22 cellular contexts compared by ENCODE assay signal in the genomic region with DNA sequence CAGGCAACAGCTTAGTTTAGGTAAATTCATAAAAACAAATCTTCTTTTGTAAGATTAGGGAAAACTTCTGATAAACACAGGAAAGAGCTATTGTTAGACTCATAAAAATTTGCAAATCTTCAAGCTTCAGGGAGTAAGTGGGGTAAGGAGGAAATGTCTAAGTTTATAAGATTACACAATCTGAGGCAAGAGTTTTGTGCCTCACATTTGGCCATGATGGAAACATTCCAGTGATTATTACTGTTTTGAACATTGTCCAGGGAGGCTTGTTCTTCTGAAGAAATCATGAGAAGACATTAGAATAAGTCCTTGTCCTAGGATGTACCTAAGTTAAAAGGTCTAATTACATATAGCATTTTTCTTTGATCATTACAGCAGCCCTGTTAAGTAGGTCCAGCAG.
DNase-seq lines count a peak whose midpoint lies in the region; ATAC-seq, FAIRE-seq and TF ChIP-seq lines count a peak whose summit lies in the region.
"Had no signal": no experiment of that assay in that cellular context is flagged by ENCODE, and none has a peak within 500 bp of the region (broad histone marks: within the 10 kb centered on the region; RNA-seq: fewer than 3 reads in every experiment).

No MANE protein-coding gene starts in this region.

- BruUV-seq in MCF 10A (replicated peaks; lab: Mats Ljungman, UMichigan) (no TSS peak), mammary epithelial cell (replicated peaks; lab: Mats Ljungman, UMichigan) (no TSS peak)

- H3K27me3 Mint-ChIP-seq in MCF 10A (ENCODE audit: insufficient read depth, unreplicated experiment) (peaks cover 64% of the 10 kb centered on the region), T-cell (peaks cover 0 to 16% of the 10 kb centered on the region in 2 donors)
- H3K27me3 Mint-ChIP-seq: activated naive CD8-positive, alpha-beta T cell; CD4-positive, alpha-beta T cell had no signal

- H3K4me3 ChIP-seq in mammary epithelial cell (replicated peaks in 1 of 3; ENCODE audit: insufficient read depth in 1 of 3, low read depth in 2 of 3, low read length in 3 of 3) (no peak overlapping the region), choroid plexus epithelial cell (ENCODE audit: low read depth, low read length) (no peak overlapping the region), hepatocyte (no peak overlapping the region)

- no peaks in the 10 kb centered on the region for H4K20me1 ChIP-seq in mammary epithelial cell (ENCODE audit: insufficient read depth, low read length)
- H4K20me1 ChIP-seq in hepatocyte (ENCODE audit: insufficient read depth, poor library complexity, severe bottlenecking), result no peaks in the 10 kb centered on the region

- no peak for FAIRE-seq in RCC 7860 (lab: Jason Lieb, UNC)
- FAIRE-seq: frontal cortex, small intestine had no signal

- no peak overlapping the region for H3K4me3 Mint-ChIP-seq in MCF 10A (ENCODE audit: unreplicated experiment)
- H3K4me3 Mint-ChIP-seq in T-cell, result no peak overlapping the region
- H3K4me3 Mint-ChIP-seq: activated naive CD8-positive, alpha-beta T cell; activated T-cell treated with anti-CD3 and anti-CD28 coated beads, Interleukin-2, amount 50 U/mL, for 72 hours; CD4-positive, alpha-beta T cell had no signal

- no peaks in the 10 kb centered on the region for H3K4me1 ChIP-seq in mammary epithelial cell (ENCODE audit: insufficient read depth, low read length)
- H3K4me1 ChIP-seq in hepatocyte (ENCODE audit: insufficient read depth), result peaks cover 6% of the 10 kb centered on the region

- H3K27ac Mint-ChIP-seq in MCF 10A (ENCODE audit: low read depth, unreplicated experiment) (no peak overlapping the region), T-cell (no peak overlapping the region)
- H3K27ac Mint-ChIP-seq: activated naive CD8-positive, alpha-beta T cell; activated T-cell treated with anti-CD3 and anti-CD28 coated beads, Interleukin-2, amount 50 U/mL, for 72 hours; CD4-positive, alpha-beta T cell had no signal

- in situ Hi-C loops in mammary epithelial cell (cut with MboI; ENCODE audit: low sequenced_read_pairs in 2 of 2), result no loop called here

- H3K36me3 Mint-ChIP-seq in MCF 10A (ENCODE audit: insufficient read depth, unreplicated experiment) (no peaks in the 10 kb centered on the region), T-cell (no peaks in the 10 kb centered on the region)
- H3K36me3 Mint-ChIP-seq: activated naive CD8-positive, alpha-beta T cell had no signal

- POLR2A ChIA-PET in MCF 10A (lab: Yijun Ruan, JAX), result no interaction called here
- POLR2A ChIA-PET in T-cell (lab: Charles Lee), result no interaction called here

- dilution Hi-C loops in mammary epithelial cell (cut with HindIII; ENCODE audit: low sequenced_read_pairs), result no loop called here

- DNase-seq in MCF 10A (ENCODE audit: unreplicated experiment) (peak; percentile 41), mammary epithelial cell (no peak), choroid plexus epithelial cell (ENCODE audit: low read depth) (peak; percentile 18), hepatocyte (ENCODE audit: low spot score) (no peak), T-cell (no peak), kidney tubule cell (ENCODE audit: low spot score) (no peak), RCC 7860 (ENCODE audit: low spot score) (no peak)
- no peak for DNase-seq in activated T-cell treated with anti-CD3 and anti-CD28 coated beads, Interleukin-2, amount 50 U/mL, for 48 hours
- DNase-seq: 8988T; activated T-cell treated with anti-CD3 and anti-CD28 coated beads, Interleukin-2, amount 50 U/mL, for 72 hours; CD4-positive, alpha-beta T cell; central memory CD4-positive, alpha-beta T cell; effector memory CD4-positive, alpha-beta T cell; NCI-H1436; NCI-H2171 treated with DMSO at 0.1 percent for 48 hours; NCI-H774; small intestine; stimulated activated CD4-positive, alpha-beta T cell treated with anti-CD3 and anti-CD28 coated beads, Interleukin-4, amount 100 ng/mL, for 1 hour; substantia nigra; T-helper 9 cell had no signal

- no peaks in the 10 kb centered on the region for H3K36me3 ChIP-seq in mammary epithelial cell (ENCODE audit: insufficient read depth, low read length)
- no peaks in the 10 kb centered on the region for H3K36me3 ChIP-seq in hepatocyte (replicated peaks; ENCODE audit: insufficient read depth, low read depth)

- TF ChIP-seq CTCF in MCF 10A (IDR thresholded peaks at IDR 0.05; ENCODE audit: unreplicated experiment) (no peak), mammary epithelial cell (conservative IDR thresholded peaks at IDR 0.05 in 1 of 2, IDR thresholded peaks at IDR 0.05 in 1 of 2; ENCODE audit: extremely low read depth in 1 of 2, insufficient read depth in 1 of 2, low read depth in 1 of 2, low read length in 2 of 2) (no peak), choroid plexus epithelial cell (conservative IDR thresholded peaks at IDR 0.05; ENCODE audit: low read depth, low read length) (no peak), hepatocyte (IDR thresholded peaks at IDR 0.05; ENCODE audit: poor library complexity) (no peak)

- H2AFZ ChIP-seq in mammary epithelial cell (ENCODE audit: low read depth, low read length), result no peak overlapping the region
- H2AFZ ChIP-seq in hepatocyte, result no peak overlapping the region

- H3K9me3 Mint-ChIP-seq in MCF 10A (ENCODE audit: unreplicated experiment) (no peaks in the 10 kb centered on the region), T-cell (no peaks in the 10 kb centered on the region)
- H3K9me3 Mint-ChIP-seq: CD4-positive, alpha-beta T cell had no signal

- H3K9me3 ChIP-seq in mammary epithelial cell (replicated peaks; ENCODE audit: insufficient read depth, low read length) (no peaks in the 10 kb centered on the region), hepatocyte (ENCODE audit: low read depth) (no peaks in the 10 kb centered on the region)

- H3K27ac ChIP-seq in mammary epithelial cell (ENCODE audit: insufficient read depth, low read depth, low read length) (no peak overlapping the region), hepatocyte (peak overlapping the region; percentile 16)

- H3K9me2 ChIP-seq in hepatocyte (replicated peaks; ENCODE audit: insufficient read depth), result no peaks in the 10 kb centered on the region

- H3K9ac ChIP-seq in mammary epithelial cell (ENCODE audit: insufficient read depth, low read length), result no peak overlapping the region

- no peaks in the 10 kb centered on the region for H3K27me3 ChIP-seq in mammary epithelial cell (ENCODE audit: insufficient read depth, low read length)
- H3K27me3 ChIP-seq in hepatocyte, result no peaks in the 10 kb centered on the region

- H3K4me1 Mint-ChIP-seq in MCF 10A (ENCODE audit: insufficient read depth, unreplicated experiment) (no peaks in the 10 kb centered on the region), T-cell (peaks cover 7 to 12% (median 8%) of the 10 kb centered on the region in 3 donors)

- no peaks in the 10 kb centered on the region for H3K79me2 ChIP-seq in mammary epithelial cell (ENCODE audit: insufficient read depth, low read length)
- no peaks in the 10 kb centered on the region for H3K79me2 ChIP-seq in hepatocyte

- intact Hi-C loops in MCF 10A (cut with micrococcal nuclease), result no loop called here
- intact Hi-C loops in mammary epithelial cell (cut with micrococcal nuclease), result no loop called here

- no peak for ATAC-seq in T-cell (replicated peaks in 1 of 4)
- ATAC-seq: activated T-cell treated with anti-CD3 and anti-CD28 coated beads, Interleukin-2, amount 50 U/mL, for 72 hours had no signal

- H3K4me2 ChIP-seq in mammary epithelial cell (ENCODE audit: insufficient read depth, low read depth, low read length) (no peak overlapping the region), hepatocyte (no peak overlapping the region)

- CTCF ChIA-PET in MCF 10A (lab: Yijun Ruan, JAX) (interaction anchor here (0.6 to 0.9 kb wide), 3 partner anchors 18 to 69 kb away, joined by 3 read pairs; no protein-coding TSS in a partner anchor), mammary epithelial cell (lab: Charles Lee; ENCODE audit: low non-redundant PET) (no interaction called here), T-cell (lab: Charles Lee) (interaction anchor here (0.5 to 0.6 kb wide), 2 partner anchors 483 to 1129 kb away, joined by 3 to 5 read pairs; no protein-coding TSS in a partner anchor)

Comparison
In these comparisons a context has a peak if more than half of its experiments do, and no peak if none do; other contexts are left out.
1. DNase-seq: peak in MCF 10A (single experiment) and choroid plexus epithelial cell (single experiment); none in mammary epithelial cell (single experiment), hepatocyte (single experiment), T-cell (0 of 34), kidney tubule cell (single experiment), activated T-cell treated with anti-CD3 and anti-CD28 coated beads, Interleukin-2, amount 50 U/mL, for 48 hours (0 of 2) and RCC 7860 (single experiment).